17 cellular contexts compared by ENCODE assay signal in the genomic region with DNA sequence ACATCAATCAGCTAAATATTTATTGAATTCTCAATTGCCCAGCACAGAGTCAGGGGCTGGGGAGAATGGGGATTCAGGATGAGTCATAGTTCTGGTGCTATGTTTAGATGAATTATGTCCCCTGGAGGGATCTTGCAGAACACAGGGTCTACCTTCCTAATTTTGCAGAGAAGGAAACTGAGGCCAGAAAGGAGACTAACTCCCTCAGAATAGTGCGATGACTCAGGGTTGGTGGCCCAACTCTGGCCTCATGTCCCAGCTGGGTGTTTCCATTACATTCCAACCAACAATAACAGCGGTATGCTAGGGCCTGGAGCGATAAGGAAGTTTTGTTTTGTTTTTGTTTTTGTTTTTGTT.
DNase-seq lines count a peak whose midpoint lies in the region; ATAC-seq and TF ChIP-seq lines count a peak whose summit lies in the region.
"Had no signal": no experiment of that assay in that cellular context is flagged by ENCODE, and none has a peak within 500 bp of the region (broad histone marks: within the 10 kb centered on the region; RNA-seq: fewer than 3 reads in every experiment).

No MANE protein-coding gene starts in this region.

- H2AFZ ChIP-seq in fibroblast of lung (ENCODE audit: low read length): no peak overlapping the region

- no peak overlapping the region for H3K9ac ChIP-seq in fibroblast of lung (ENCODE audit: insufficient read depth, low read length)
- H3K9ac ChIP-seq: BLaER1 treated with 17β-estradiol and CSF1 and Interleukin-3, amounts not matched to agents 10 nM and 100 nM; SK-N-SH had no signal

- POLR2A ChIA-PET in HEK293T (lab: Yijun Ruan, JAX): interaction anchor here (1.6 kb wide), 1 partner anchor 14 kb away, joined by 4 read pairs; no protein-coding TSS in a partner anchor
- POLR2A ChIA-PET in CD8-positive, alpha-beta memory T cell (lab: Charles Lee): no interaction called here

- CTCF ChIA-PET in HEK293T (lab: Yijun Ruan, JAX): interaction anchor here (1.7 kb wide), 1 partner anchor 8 kb away, joined by 5 read pairs; no protein-coding TSS in a partner anchor
- CTCF ChIA-PET in CD8-positive, alpha-beta memory T cell (lab: Charles Lee): no interaction called here

- TF ChIP-seq CTCF in fibroblast of lung (conservative IDR thresholded peaks at IDR 0.05 in 1 of 2, IDR thresholded peaks at IDR 0.05 in 1 of 2; ENCODE audit: low read depth in 1 of 2, low read length in 2 of 2): no peak

- H3K4me1 Mint-ChIP-seq in CD8-positive, alpha-beta memory T cell: no peaks in the 10 kb centered on the region

- no peaks in the 10 kb centered on the region for H3K36me3 Mint-ChIP-seq in CD8-positive, alpha-beta memory T cell

- no peak overlapping the region for H3K4me3 ChIP-seq in SJSA1
- H3K4me3 ChIP-seq in fibroblast of lung (replicated peaks in 1 of 4; ENCODE audit: control extremely low read depth in 1 of 4, insufficient read depth in 1 of 4, low read depth in 3 of 4, low read length in 4 of 4): no peak overlapping the region
- H3K4me3 ChIP-seq in CD8-positive, alpha-beta memory T cell (ENCODE audit: low read length): no peak overlapping the region
- H3K4me3 ChIP-seq: BLaER1 treated with 17β-estradiol and CSF1 and Interleukin-3, amounts not matched to agents 10 nM and 100 nM had no signal

- no peak overlapping the region for H3K4me3 Mint-ChIP-seq in CD8-positive, alpha-beta memory T cell
- H3K4me3 Mint-ChIP-seq: H9 had no signal

- H3K36me3 ChIP-seq in SJSA1 (no peaks in the 10 kb centered on the region), fibroblast of lung (ENCODE audit: control insufficient read depth, insufficient read depth, low read length) (no peaks in the 10 kb centered on the region)
- no peaks in the 10 kb centered on the region for H3K36me3 ChIP-seq in CD8-positive, alpha-beta memory T cell (ENCODE audit: insufficient read depth, low read length)
- H3K36me3 ChIP-seq: BLaER1 treated with 17β-estradiol and CSF1 and Interleukin-3, amounts not matched to agents 10 nM and 100 nM had no signal

- H3K27ac ChIP-seq in SJSA1: peak overlapping the region; percentile 12
- no peak overlapping the region for H3K27ac ChIP-seq in fibroblast of lung (ENCODE audit: insufficient read depth, low read length)
- no peak overlapping the region for H3K27ac ChIP-seq in CD8-positive, alpha-beta memory T cell (ENCODE audit: low read depth, low read length)
- H3K27ac ChIP-seq: BLaER1 treated with 17β-estradiol and CSF1 and Interleukin-3, amounts not matched to agents 10 nM and 100 nM had no signal

- no peak overlapping the region for H3K27ac Mint-ChIP-seq in CD8-positive, alpha-beta memory T cell
- H3K27ac Mint-ChIP-seq: H9 had no signal

- no peaks in the 10 kb centered on the region for H3K9me3 Mint-ChIP-seq in CD8-positive, alpha-beta memory T cell
- H3K9me3 Mint-ChIP-seq: H9 had no signal

- no peak for ATAC-seq in GM19395 (IDR thresholded peaks at IDR 0.05; ENCODE audit: unreplicated experiment)
- ATAC-seq: PC-3 had no signal

- H3K4me2 ChIP-seq in fibroblast of lung (ENCODE audit: extremely low read depth, insufficient read depth, low read length): no peak overlapping the region
- H3K4me2 ChIP-seq: BLaER1 treated with 17β-estradiol and CSF1 and Interleukin-3, amounts not matched to agents 10 nM and 100 nM; SK-N-SH had no signal

- H3K4me1 ChIP-seq in SJSA1 (replicated peaks) (peaks cover 25% of the 10 kb centered on the region), fibroblast of lung (ENCODE audit: control insufficient read depth, extremely low read depth, insufficient read depth, low read length) (no peaks in the 10 kb centered on the region)
- no peaks in the 10 kb centered on the region for H3K4me1 ChIP-seq in CD8-positive, alpha-beta memory T cell (ENCODE audit: insufficient read depth, low read length)

- no peaks in the 10 kb centered on the region for H3K79me2 ChIP-seq in fibroblast of lung (ENCODE audit: control insufficient read depth, insufficient read depth, low read length)

- H3K27me3 Mint-ChIP-seq in CD8-positive, alpha-beta memory T cell: peaks cover 0 to 8% of the 10 kb centered on the region in 2 donors

- H4K20me1 ChIP-seq in fibroblast of lung (ENCODE audit: control insufficient read depth, extremely low read depth, insufficient read depth, low read length): no peaks in the 10 kb centered on the region

- DNase-seq in HEK293T (ENCODE audit: extremely low spot score) (no peak), SJSA1 (ENCODE audit: low read depth in 1 of 2, low spot score in 2 of 2) (peak; percentile 79 to 92), fibroblast of lung (ENCODE audit: low read depth in 2 of 2) (peak; percentile 12), epidermal melanocyte (ENCODE audit: insufficient read length, low spot score) (no peak), NCI-H1092 (lab: John Stamatoyannopoulos, UW) (no peak)
- no peak for DNase-seq in CD8-positive, alpha-beta memory T cell
- DNase-seq: DND-41, GF-D8, H9, MV-4-11, NCI-H1436 treated with DMSO at 0.1 percent for 48 hours, NCI-H774, PC-3, SK-N-SH, T-helper 1 cell had no signal

- no peaks in the 10 kb centered on the region for H3K27me3 ChIP-seq in SJSA1 (replicated peaks)
- H3K27me3 ChIP-seq in fibroblast of lung (ENCODE audit: control insufficient read depth, insufficient read depth, low read length): peaks cover 4% of the 10 kb centered on the region
- no peaks in the 10 kb centered on the region for H3K27me3 ChIP-seq in CD8-positive, alpha-beta memory T cell (ENCODE audit: insufficient read depth, low read length, poor library complexity, severe bottlenecking)

- H3K9me3 ChIP-seq in SJSA1 (replicated peaks): no peaks in the 10 kb centered on the region
- H3K9me3 ChIP-seq in fibroblast of lung (ENCODE audit: control insufficient read depth, insufficient read depth, low read depth, low read length): no peaks in the 10 kb centered on the region
- no peaks in the 10 kb centered on the region for H3K9me3 ChIP-seq in CD8-positive, alpha-beta memory T cell (ENCODE audit: low read length)
- H3K9me3 ChIP-seq: BLaER1 treated with 17β-estradiol and CSF1 and Interleukin-3, amounts not matched to agents 10 nM and 100 nM; SK-N-SH had no signal

TF ChIP-seq in HEK293T, 16 proteins besides CTCF, POLR2A, EP300 and RAD21:
- TF ChIP-seq L3MBTL2 (conservative IDR thresholded peaks at IDR 0.05) (no peak), CTBP1 (IDR thresholded peaks at IDR 0.05; ENCODE audit: borderline replicate concordance) (no peak), SP1 (IDR thresholded peaks at IDR 0.05) (no peak), TARDBP (IDR thresholded peaks at IDR 0.05) (no peak), SUZ12 (IDR thresholded peaks at IDR 0.05) (no peak)
- TF ChIP-seq, protein P1, sequence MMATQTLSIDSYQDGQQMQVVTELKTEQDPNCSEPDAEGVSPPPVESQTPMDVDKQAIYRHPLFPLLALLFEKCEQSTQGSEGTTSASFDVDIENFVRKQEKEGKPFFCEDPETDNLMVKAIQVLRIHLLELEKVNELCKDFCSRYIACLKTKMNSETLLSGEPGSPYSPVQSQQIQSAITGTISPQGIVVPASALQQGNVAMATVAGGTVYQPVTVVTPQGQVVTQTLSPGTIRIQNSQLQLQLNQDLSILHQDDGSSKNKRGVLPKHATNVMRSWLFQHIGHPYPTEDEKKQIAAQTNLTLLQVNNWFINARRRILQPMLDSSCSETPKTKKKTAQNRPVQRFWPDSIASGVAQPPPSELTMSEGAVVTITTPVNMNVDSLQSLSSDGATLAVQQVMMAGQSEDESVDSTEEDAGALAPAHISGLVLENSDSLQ (IDR thresholded peaks at IDR 0.05): 0 out of 2 replicates have a peak, but pooled peaks have one; percentile 0

Comparison
In these comparisons a context has a peak if more than half of its experiments do, and no peak if none do; other contexts are left out.
1. DNase-seq: peak in SJSA1 (2 of 2) and fibroblast of lung (2 of 2); none in HEK293T (single experiment), epidermal melanocyte (single experiment), NCI-H1092 (single experiment) and CD8-positive, alpha-beta memory T cell (0 of 5).